In the genomic region with DNA sequence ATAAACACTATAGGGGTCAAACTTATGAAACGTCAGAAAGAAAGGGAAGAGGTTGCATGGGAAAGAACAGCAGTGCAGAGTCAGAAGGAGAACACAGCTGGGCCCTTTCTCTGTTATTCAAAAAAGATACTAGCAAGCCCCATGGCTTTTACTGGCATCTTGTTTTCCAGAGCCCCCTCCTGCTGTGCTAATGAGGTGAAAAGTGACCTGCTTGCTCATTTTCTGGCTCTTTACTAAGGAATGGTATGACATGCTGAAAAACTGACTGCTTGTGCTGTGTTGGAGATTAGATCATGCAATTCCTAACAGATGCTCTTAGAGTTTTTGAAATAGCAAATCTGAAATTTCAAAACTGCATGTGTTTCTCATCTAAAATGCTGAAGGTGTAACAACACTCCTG, we compare ENCODE assay signal across 17 cellular contexts.
DNase-seq lines count a peak whose midpoint lies in the region; TF ChIP-seq lines count a peak whose summit lies in the region.
"Had no signal": no experiment of that assay in that cellular context is flagged by ENCODE, and none has a peak within 500 bp of the region (broad histone marks: within the 10 kb centered on the region; RNA-seq: fewer than 3 reads in every experiment).

No MANE protein-coding gene starts in this region.

- CTCF ChIA-PET in AG04449 (lab: Yijun Ruan, JAX) (no interaction called here), HEK293T (lab: Yijun Ruan, JAX) (no interaction called here)

- H3K36me3 Mint-ChIP-seq in activated T-helper 2 cell treated with anti-CD3 and anti-CD28 coated beads, Interferon-gamma antibody, Interleukin-2, Interleukin-4, amounts not matched to agents 10 μg/mL and 5 μg/mL and 100 μg/mL, durations not matched to agents 14 hours and 24 hours and 36 hours (ENCODE audit: low read depth): no peaks in the 10 kb centered on the region

- H3K27ac ChIP-seq in iPS DF 6.9 (ENCODE audit: low read length) (no peak overlapping the region), colonic mucosa (no peak overlapping the region)
- H3K27ac ChIP-seq: coronary artery had no signal

- intact Hi-C loops in colonic mucosa (cut with DNase I): no loop called here
- intact Hi-C loops in activated T-helper 2 cell treated with anti-CD3 and anti-CD28 coated beads, Interferon-gamma antibody, Interleukin-2, Interleukin-4, amounts not matched to agents 10 μg/mL and 5 μg/mL and 100 μg/mL, durations not matched to agents 14 hours and 24 hours and 36 hours (cut with micrococcal nuclease): no loop called here

- DNase-seq in AG04449 (ENCODE audit: low read depth, low spot score) (peak; percentile 44), HEK293T (ENCODE audit: extremely low spot score) (peak; percentile 42), NCI-H69 (lab: John Stamatoyannopoulos, UW) (peak; percentile 88), iPS DF 6.9 (ENCODE audit: low read depth, low spot score) (peak; percentile 39), epidermal melanocyte (ENCODE audit: insufficient read length, low spot score) (no peak), SW480 (ENCODE audit: low spot score) (no peak), colonic mucosa (no peak)
- no peak for DNase-seq in activated T-helper 2 cell treated with anti-CD3 and anti-CD28 coated beads, Interferon-gamma antibody, Interleukin-2, Interleukin-4, amounts not matched to agents 10 μg/mL and 5 μg/mL and 100 μg/mL, durations not matched to agents 14 hours and 24 hours and 36 hours (ENCODE audit: low spot score)
- DNase-seq: activated CD4-positive, alpha-beta T cell treated with anti-CD3 and anti-CD28 coated beads, Interleukin-2, amount 50 U/mL, for 1 hour; activated T-cell treated with anti-CD3 and anti-CD28 coated beads, Interleukin-2, amount 50 U/mL, for 48 hours; amniotic stem cell; MM.1S; NCI-H774; nucleus accumbens; stimulated activated CD4-positive, alpha-beta T cell treated with anti-CD3 and anti-CD28 coated beads, Interleukin-12 subunit alpha, Interleukin-12 subunit beta, amount 100 ng/mL, for 4 hours had no signal

- no peak overlapping the region for H3K27ac Mint-ChIP-seq in activated T-helper 2 cell treated with anti-CD3 and anti-CD28 coated beads, Interferon-gamma antibody, Interleukin-2, Interleukin-4, amounts not matched to agents 10 μg/mL and 5 μg/mL and 100 μg/mL, durations not matched to agents 14 hours and 24 hours and 36 hours
- H3K27ac Mint-ChIP-seq: memory B cell had no signal

- H3K9ac ChIP-seq in colonic mucosa (ENCODE audit: low read depth in 2 of 2, low read length in 2 of 2): no peak overlapping the region

- POLR2A ChIA-PET in AG04449 (lab: Yijun Ruan, JAX): no interaction called here
- POLR2A ChIA-PET in HEK293T (lab: Yijun Ruan, JAX): no interaction called here

- H3K27me3 Mint-ChIP-seq in activated T-helper 2 cell treated with anti-CD3 and anti-CD28 coated beads, Interferon-gamma antibody, Interleukin-2, Interleukin-4, amounts not matched to agents 10 μg/mL and 5 μg/mL and 100 μg/mL, durations not matched to agents 14 hours and 24 hours and 36 hours (ENCODE audit: low read depth): no peaks in the 10 kb centered on the region
- H3K27me3 Mint-ChIP-seq: memory B cell had no signal

- TF ChIP-seq CTCF in AG04449 (IDR thresholded peaks at IDR 0.05; ENCODE audit: insufficient read depth, low read length, missing control alignments) (no peak), colonic mucosa (IDR thresholded peaks at IDR 0.05) (no peak)

- H3K27me3 ChIP-seq in iPS DF 6.9 (ENCODE audit: control insufficient read depth, insufficient read depth, low read length) (no peaks in the 10 kb centered on the region), colonic mucosa (no peaks in the 10 kb centered on the region)

- no peaks in the 10 kb centered on the region for H3K36me3 ChIP-seq in iPS DF 6.9 (ENCODE audit: control insufficient read depth, insufficient read depth, low read length)
- H3K36me3 ChIP-seq in colonic mucosa: no peaks in the 10 kb centered on the region

- peaks cover 12% of the 10 kb centered on the region for H3K9me3 Mint-ChIP-seq in activated T-helper 2 cell treated with anti-CD3 and anti-CD28 coated beads, Interferon-gamma antibody, Interleukin-2, Interleukin-4, amounts not matched to agents 10 μg/mL and 5 μg/mL and 100 μg/mL, durations not matched to agents 14 hours and 24 hours and 36 hours

- no CpG with 5 or more reads among the region's 1 CpG for WGBS in iPS DF 6.9 (ENCODE audit: insufficient coverage, insufficient read length)

- no peaks in the 10 kb centered on the region for H3K4me1 Mint-ChIP-seq in activated T-helper 2 cell treated with anti-CD3 and anti-CD28 coated beads, Interferon-gamma antibody, Interleukin-2, Interleukin-4, amounts not matched to agents 10 μg/mL and 5 μg/mL and 100 μg/mL, durations not matched to agents 14 hours and 24 hours and 36 hours (ENCODE audit: low read depth)
- H3K4me1 Mint-ChIP-seq: memory B cell had no signal

- H3K9me3 ChIP-seq in iPS DF 6.9 (ENCODE audit: control insufficient read depth, insufficient read depth, low read length) (no peaks in the 10 kb centered on the region; the same call in 1 of the 2 replicates), colonic mucosa (no peaks in the 10 kb centered on the region)

- no peak overlapping the region for H3K4me3 Mint-ChIP-seq in activated T-helper 2 cell treated with anti-CD3 and anti-CD28 coated beads, Interferon-gamma antibody, Interleukin-2, Interleukin-4, amounts not matched to agents 10 μg/mL and 5 μg/mL and 100 μg/mL, durations not matched to agents 14 hours and 24 hours and 36 hours (ENCODE audit: low read depth)
- H3K4me3 Mint-ChIP-seq: memory B cell had no signal

- H3K4me3 ChIP-seq in AG04449 (ENCODE audit: low read depth, low read length): no peak overlapping the region
- H3K4me3 ChIP-seq in iPS DF 6.9 (ENCODE audit: low read length): no peak overlapping the region
- H3K4me3 ChIP-seq in colonic mucosa: no peak overlapping the region
- H3K4me3 ChIP-seq: coronary artery had no signal

- peaks cover 1% of the 10 kb centered on the region; the same call in 1 of the 2 replicates for H3K4me1 ChIP-seq in iPS DF 6.9 (ENCODE audit: control insufficient read depth, insufficient read depth, low read length)
- H3K4me1 ChIP-seq in colonic mucosa: no peaks in the 10 kb centered on the region

TF ChIP-seq in HEK293T, 16 proteins besides CTCF, POLR2A, EP300 and RAD21:
- no peak for TF ChIP-seq HDGF (IDR thresholded peaks at IDR 0.05; ENCODE audit: borderline replicate concordance)
- TF ChIP-seq FOXA1 (IDR thresholded peaks at IDR 0.05): no peak
- no peak for TF ChIP-seq CTBP1 (IDR thresholded peaks at IDR 0.05; ENCODE audit: borderline replicate concordance)
- TF ChIP-seq SUZ12 (IDR thresholded peaks at IDR 0.05): no peak
- TF ChIP-seq FOXM1 (IDR thresholded peaks at IDR 0.05; ENCODE audit: borderline replicate concordance): no peak
- TF ChIP-seq ELF4 (IDR thresholded peaks at IDR 0.05): no peak
- TF ChIP-seq BHLHE40 (IDR thresholded peaks at IDR 0.05; ENCODE audit: borderline replicate concordance): no peak
- no peak for TF ChIP-seq ARNT (IDR thresholded peaks at IDR 0.05)
- no peak for TF ChIP-seq ZNF384 (IDR thresholded peaks at IDR 0.05)
- no peak for TF ChIP-seq NFRKB (IDR thresholded peaks at IDR 0.05)
- no peak for TF ChIP-seq TARDBP (IDR thresholded peaks at IDR 0.05)
- TF ChIP-seq L3MBTL2 (conservative IDR thresholded peaks at IDR 0.05): no peak
- TF ChIP-seq, protein P1, sequence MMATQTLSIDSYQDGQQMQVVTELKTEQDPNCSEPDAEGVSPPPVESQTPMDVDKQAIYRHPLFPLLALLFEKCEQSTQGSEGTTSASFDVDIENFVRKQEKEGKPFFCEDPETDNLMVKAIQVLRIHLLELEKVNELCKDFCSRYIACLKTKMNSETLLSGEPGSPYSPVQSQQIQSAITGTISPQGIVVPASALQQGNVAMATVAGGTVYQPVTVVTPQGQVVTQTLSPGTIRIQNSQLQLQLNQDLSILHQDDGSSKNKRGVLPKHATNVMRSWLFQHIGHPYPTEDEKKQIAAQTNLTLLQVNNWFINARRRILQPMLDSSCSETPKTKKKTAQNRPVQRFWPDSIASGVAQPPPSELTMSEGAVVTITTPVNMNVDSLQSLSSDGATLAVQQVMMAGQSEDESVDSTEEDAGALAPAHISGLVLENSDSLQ (IDR thresholded peaks at IDR 0.05): no peak
- no peak for TF ChIP-seq SP1 (IDR thresholded peaks at IDR 0.05)

Comparison
In these comparisons a context has a peak if more than half of its experiments do, and no peak if none do; other contexts are left out.
1. DNase-seq: peak in AG04449 (single experiment), HEK293T (single experiment), NCI-H69 (single experiment) and iPS DF 6.9 (single experiment); none in epidermal melanocyte (single experiment), SW480 (single experiment), colonic mucosa (single experiment) and activated T-helper 2 cell treated with anti-CD3 and anti-CD28 coated beads, Interferon-gamma antibody, Interleukin-2, Interleukin-4, amounts not matched to agents 10 μg/mL and 5 μg/mL and 100 μg/mL, durations not matched to agents 14 hours and 24 hours and 36 hours (single experiment).